In genomic region chr12:74646831-74647230, GRCh38 we compare ENCODE assay signal across 8 cellular contexts.
DNase-seq lines count a peak whose midpoint lies in the region; ATAC-seq and TF ChIP-seq lines count a peak whose summit lies in the region.

No MANE protein-coding gene starts in this region.

- H3K36me3 ChIP-seq in brain microvascular endothelial cell (replicated peaks) (no peaks in the 10 kb centered on the region), tibial artery (no peaks in the 10 kb centered on the region)

- no peaks in the 10 kb centered on the region for H3K27me3 ChIP-seq in brain microvascular endothelial cell (replicated peaks)
- H3K27me3 ChIP-seq in tibial artery = no peaks in the 10 kb centered on the region

- intact Hi-C loops in sciatic nerve (cut with DNase I) = no loop called here
- intact Hi-C loops in tibial artery (cut with DNase I; ENCODE audit: low total_unique reads) = no loop called here

- TF ChIP-seq CTCF in brain microvascular endothelial cell (IDR thresholded peaks at IDR 0.05; ENCODE audit: low read depth, low read length, missing control alignments) (peak; percentile 37), tibial artery (IDR thresholded peaks at IDR 0.05) (no peak)

- H3K4me1 ChIP-seq in tibial artery = no peaks in the 10 kb centered on the region

- no peak overlapping the region for H3K4me3 ChIP-seq in brain microvascular endothelial cell (ENCODE audit: low read depth, low read length)
- no peak overlapping the region for H3K4me3 ChIP-seq in tibial artery

- in situ Hi-C loops in brain microvascular endothelial cell (cut with HindIII; ENCODE audit: low pct_ligation_motif_present, low sequenced_read_pairs) = no loop called here

- peak; percentile 28 for DNase-seq in NCI-H187 treated with DMSO at 0.1 percent for 48 hours (lab: John Stamatoyannopoulos, UW)
- DNase-seq in NCI-H187 (lab: John Stamatoyannopoulos, UW) = no peak
- peak; percentile 27 for DNase-seq in NCI-H345 treated with DMSO at 0.1 percent for 48 hours (lab: John Stamatoyannopoulos, UW; ENCODE audit: unreplicated experiment)
- no peak for DNase-seq in brain microvascular endothelial cell
- DNase-seq in sciatic nerve (ENCODE audit: low spot score) = no peak
- DNase-seq in activated CD4-positive, alpha-beta T cell treated with anti-CD3 and anti-CD28 coated beads for 1 hour = no peak
- DNase-seq in tibial artery = no peak

- no peaks in the 10 kb centered on the region for H3K9me3 ChIP-seq in tibial artery

- ATAC-seq in sciatic nerve (peak; percentile 67), GM18517 (IDR thresholded peaks at IDR 0.05; ENCODE audit: unreplicated experiment) (no peak)

- no peak overlapping the region for H3K27ac ChIP-seq in brain microvascular endothelial cell
- H3K27ac ChIP-seq in tibial artery = no peak overlapping the region

Comparison
In these comparisons a context has a peak if more than half of its experiments do, and no peak if none do; other contexts are left out.
1. DNase-seq: peak in NCI-H187 treated with DMSO at 0.1 percent for 48 hours (single experiment) and NCI-H345 treated with DMSO at 0.1 percent for 48 hours (single experiment); none in NCI-H187 (0 of 2), brain microvascular endothelial cell (single experiment), sciatic nerve (single experiment), activated CD4-positive, alpha-beta T cell treated with anti-CD3 and anti-CD28 coated beads for 1 hour (single experiment) and tibial artery (0 of 2).